In genomic region chr5:150153957-150154617, GRCh38 we compare ENCODE assay signal across 8 cellular contexts. TPM values are rescaled to one million over a fixed set of nuclear protein-coding genes. Genes with fewer than 3 reads are reported as not detected.
DNase-seq lines count a peak whose midpoint lies in the region; ATAC-seq, FAIRE-seq and TF ChIP-seq lines count a peak whose summit lies in the region.

No MANE protein-coding gene starts in this region.

- no peaks in the 10 kb centered on the region for H3K9me3 Mint-ChIP-seq in activated T-cell treated with anti-CD3 and anti-CD28 coated beads, Interleukin-2, amount 50 U/mL, for 4 hours
- no peaks in the 10 kb centered on the region for H3K9me3 Mint-ChIP-seq in activated T-cell treated with anti-CD3 and anti-CD28 coated beads, Interleukin-2, amount 50 U/mL, for 72 hours
- no peaks in the 10 kb centered on the region for H3K9me3 Mint-ChIP-seq in activated T-helper 2 cell treated with anti-CD3 and anti-CD28 coated beads, Interferon-gamma antibody, Interleukin-2, Interleukin-4, amounts not matched to agents 10 μg/mL and 5 μg/mL and 100 μg/mL, durations not matched to agents 14 hours and 24 hours and 36 hours

- no peaks in the 10 kb centered on the region for H3K36me3 Mint-ChIP-seq in activated T-cell treated with anti-CD3 and anti-CD28 coated beads, Interleukin-2, amount 50 U/mL, for 4 hours (ENCODE audit: insufficient read depth)
- no peaks in the 10 kb centered on the region for H3K36me3 Mint-ChIP-seq in activated T-cell treated with anti-CD3 and anti-CD28 coated beads, Interleukin-2, amount 50 U/mL, for 72 hours (ENCODE audit: insufficient read depth in 2 of 2)
- H3K36me3 Mint-ChIP-seq in activated T-helper 2 cell treated with anti-CD3 and anti-CD28 coated beads, Interferon-gamma antibody, Interleukin-2, Interleukin-4, amounts not matched to agents 10 μg/mL and 5 μg/mL and 100 μg/mL, durations not matched to agents 14 hours and 24 hours and 36 hours (ENCODE audit: low read depth) = no peaks in the 10 kb centered on the region

- no peak for TF ChIP-seq EP300 in HepG2 (IDR thresholded peaks at IDR 0.05; ENCODE audit: low read depth in 2 of 2, low read length in 2 of 2)
- no peak for TF ChIP-seq EP300 in HepG2 (CRISPR knock-in tag; IDR thresholded peaks at IDR 0.05; ENCODE audit: borderline replicate concordance)
- TF ChIP-seq EP300 in upper lobe of left lung (IDR thresholded peaks at IDR 0.05) = no peak

- H3K4me1 ChIP-seq in HepG2 (ENCODE audit: insufficient read depth, low read length) (peaks cover 65% of the 10 kb centered on the region), upper lobe of left lung (peaks cover 8 to 12% (median 10%) of the 10 kb centered on the region in 4 donors)

- POLR2A ChIA-PET in HepG2 (lab: Yijun Ruan, JAX) = interaction anchor here (5.2 kb wide), 1 partner anchor 16 kb away, joined by 31 read pairs; no protein-coding TSS in a partner anchor

- H3K4me3 Mint-ChIP-seq in activated T-cell treated with anti-CD3 and anti-CD28 coated beads, Interleukin-2, amount 50 U/mL, for 4 hours = peak overlapping the region; percentile 57
- peak overlapping the region in 1 of 2 donors; percentile 36 for H3K4me3 Mint-ChIP-seq in activated T-cell treated with anti-CD3 and anti-CD28 coated beads, Interleukin-2, amount 50 U/mL, for 72 hours
- H3K4me3 Mint-ChIP-seq in activated T-helper 2 cell treated with anti-CD3 and anti-CD28 coated beads, Interferon-gamma antibody, Interleukin-2, Interleukin-4, amounts not matched to agents 10 μg/mL and 5 μg/mL and 100 μg/mL, durations not matched to agents 14 hours and 24 hours and 36 hours (ENCODE audit: low read depth) = peak overlapping the region; percentile 47

- no peak for TF ChIP-seq CTCF in HepG2 (CRISPR knock-in tag; IDR thresholded peaks at IDR 0.05)
- no peak for TF ChIP-seq CTCF in upper lobe of left lung (IDR thresholded peaks at IDR 0.05)

- no peak for ATAC-seq in activated T-cell treated with anti-CD3 and anti-CD28 coated beads, Interleukin-2, amount 50 U/mL, for 4 hours
- no peak for ATAC-seq in activated T-cell treated with anti-CD3 and anti-CD28 coated beads, Interleukin-2, amount 50 U/mL, for 72 hours (replicated peaks in 1 of 2)
- ATAC-seq in HepG2 (peak; percentile 72), upper lobe of left lung (ENCODE audit: low FRiP score in 2 of 2) (peak in 1 of 2 donors; percentile 28)

- H3K36me3 ChIP-seq in HepG2 (replicated peaks in 1 of 2; ENCODE audit: control insufficient read depth in 1 of 2, insufficient read depth in 2 of 2, low read length in 2 of 2) (no peaks in the 10 kb centered on the region), upper lobe of left lung (no peaks in the 10 kb centered on the region)

- BruUV-seq in HepG2 (replicated peaks; lab: Mats Ljungman, UMichigan) = no TSS peak

- 12% methylated on average over 9 of the region's 9 CpGs for WGBS in HepG2 (ENCODE audit: low lambda C conversion rate)
- 62 to 69% methylated on average over 8 to 9 of the region's 9 CpGs for WGBS in upper lobe of left lung, 2 donors

- no peak for TF ChIP-seq RAD21 in HepG2 (CRISPR knock-in tag; IDR thresholded peaks at IDR 0.05)

- H3K27ac ChIP-seq in HepG2 (ENCODE audit: extremely low read length, insufficient read depth, low read length) (no peak overlapping the region), upper lobe of left lung (peak overlapping the region; percentile 52 to 91 (median 84))

- H3K79me2 ChIP-seq in HepG2 (ENCODE audit: insufficient read depth, low read length) = no peaks in the 10 kb centered on the region

- no peak for TF ChIP-seq POLR2A in HepG2 (IDR thresholded peaks at IDR 0.05; ENCODE audit: insufficient read depth in 1 of 2, low read depth in 2 of 2, low read length in 2 of 2)
- TF ChIP-seq POLR2A in upper lobe of left lung (IDR thresholded peaks at IDR 0.05) = no peak

- intact Hi-C loops in activated T-helper 2 cell treated with anti-CD3 and anti-CD28 coated beads, Interferon-gamma antibody, Interleukin-2, Interleukin-4, amounts not matched to agents 10 μg/mL and 5 μg/mL and 100 μg/mL, durations not matched to agents 14 hours and 24 hours and 36 hours (cut with micrococcal nuclease) = no loop called here
- intact Hi-C loops in HepG2 (cut with micrococcal nuclease; ENCODE audit: unreplicated experiment) = no loop called here

- peak; percentile 8 for FAIRE-seq in HepG2 (lab: Jason Lieb, UNC)

- H3K4me1 Mint-ChIP-seq in activated T-cell treated with anti-CD3 and anti-CD28 coated beads, Interleukin-2, amount 50 U/mL, for 4 hours (ENCODE audit: low read depth) = peaks cover 6% of the 10 kb centered on the region
- H3K4me1 Mint-ChIP-seq in activated T-cell treated with anti-CD3 and anti-CD28 coated beads, Interleukin-2, amount 50 U/mL, for 72 hours (ENCODE audit: low read depth) = peaks cover 6% of the 10 kb centered on the region
- H3K4me1 Mint-ChIP-seq in activated T-helper 2 cell treated with anti-CD3 and anti-CD28 coated beads, Interferon-gamma antibody, Interleukin-2, Interleukin-4, amounts not matched to agents 10 μg/mL and 5 μg/mL and 100 μg/mL, durations not matched to agents 14 hours and 24 hours and 36 hours (ENCODE audit: low read depth) = peaks cover 11% of the 10 kb centered on the region

- H3K4me2 ChIP-seq in HepG2 (ENCODE audit: low read depth, low read length) = peak overlapping the region; percentile 33

- no peak for DNase-seq in activated T-cell treated with anti-CD3 and anti-CD28 coated beads, Interleukin-2, amount 50 U/mL, for 4 hours
- DNase-seq in activated T-cell treated with anti-CD3 and anti-CD28 coated beads, Interleukin-2, amount 50 U/mL, for 72 hours = no peak
- no peak for DNase-seq in activated T-helper 2 cell treated with anti-CD3 and anti-CD28 coated beads, Interferon-gamma antibody, Interleukin-2, Interleukin-4, amounts not matched to agents 10 μg/mL and 5 μg/mL and 100 μg/mL, durations not matched to agents 14 hours and 24 hours and 36 hours (ENCODE audit: low spot score)
- DNase-seq in HepG2 (ENCODE audit: low spot score) (peak; percentile 30), upper lobe of left lung (no peak), LoVo (ENCODE audit: low spot score) (no peak), NCI-H128 (lab: John Stamatoyannopoulos, UW; ENCODE audit: unreplicated experiment) (no peak), NCI-H2227 treated with DMSO at 0.1 percent for 48 hours (lab: John Stamatoyannopoulos, UW) (no peak)

- no peaks in the 10 kb centered on the region for H3K9me3 ChIP-seq in HepG2 (ENCODE audit: low read length)
- H3K9me3 ChIP-seq in upper lobe of left lung = no peaks in the 10 kb centered on the region

- no peak overlapping the region for H2AFZ ChIP-seq in HepG2 (ENCODE audit: low read length)

- no peak overlapping the region; a peak in 1 of 6 replicates for H3K4me3 ChIP-seq in HepG2 (replicated peaks in 1 of 3; ENCODE audit: insufficient read depth in 1 of 3, low read depth in 2 of 3, low read length in 3 of 3)
- peak overlapping the region; percentile 5 to 51 (median 38) for H3K4me3 ChIP-seq in upper lobe of left lung

- in situ Hi-C loops in HepG2 (cut with HindIII; ENCODE audit: extremely low pct_ligation_motif_present, low pct_unique_long_range_greater_than_20kb) = no loop called here

- H3K27me3 Mint-ChIP-seq in activated T-cell treated with anti-CD3 and anti-CD28 coated beads, Interleukin-2, amount 50 U/mL, for 4 hours (ENCODE audit: low read depth) = peaks cover 27% of the 10 kb centered on the region
- H3K27me3 Mint-ChIP-seq in activated T-cell treated with anti-CD3 and anti-CD28 coated beads, Interleukin-2, amount 50 U/mL, for 72 hours (ENCODE audit: low read depth) = peaks cover 32% of the 10 kb centered on the region
- peaks cover 30% of the 10 kb centered on the region for H3K27me3 Mint-ChIP-seq in activated T-helper 2 cell treated with anti-CD3 and anti-CD28 coated beads, Interferon-gamma antibody, Interleukin-2, Interleukin-4, amounts not matched to agents 10 μg/mL and 5 μg/mL and 100 μg/mL, durations not matched to agents 14 hours and 24 hours and 36 hours (ENCODE audit: low read depth)

- CTCF ChIA-PET in HepG2 (lab: Yijun Ruan, JAX; ENCODE audit: low intra/inter-chr PET ratio, low total read pairs) = no interaction called here

- H3K27ac Mint-ChIP-seq in activated T-cell treated with anti-CD3 and anti-CD28 coated beads, Interleukin-2, amount 50 U/mL, for 72 hours = no peak overlapping the region
- H3K27ac Mint-ChIP-seq in activated T-helper 2 cell treated with anti-CD3 and anti-CD28 coated beads, Interferon-gamma antibody, Interleukin-2, Interleukin-4, amounts not matched to agents 10 μg/mL and 5 μg/mL and 100 μg/mL, durations not matched to agents 14 hours and 24 hours and 36 hours = no peak overlapping the region

- H4K20me1 ChIP-seq in HepG2 (ENCODE audit: insufficient read depth, low read length) = no peaks in the 10 kb centered on the region

- H3K9ac ChIP-seq in HepG2 (ENCODE audit: insufficient read depth, low read depth, low read length) = no peak overlapping the region

- H3K27me3 ChIP-seq in HepG2 (ENCODE audit: control insufficient read depth in 1 of 2, insufficient read depth in 2 of 2, low read length in 2 of 2) (peaks cover 2 to 35% of the 10 kb centered on the region in 2 experiments; a peak in 3 of 5 replicates), upper lobe of left lung (no peaks in the 10 kb centered on the region)

RNA-seq across cellular contexts. Expression of gene PDGFRB, which starts 1.6 kb away (rescaled TPM):
- total RNA-seq in activated T-cell treated with anti-CD3 and anti-CD28 coated beads, Interleukin-2, amount 50 U/mL, for 4 hours = under 1 TPM; 0.19 to 0.40 (median 0.37) TPM
- total RNA-seq in activated T-cell treated with anti-CD3 and anti-CD28 coated beads, Interleukin-2, amount 50 U/mL, for 72 hours = 1 to 10 TPM in 1 of 2 donors, under 1 TPM in 1; 0.34 to 1.1 TPM
- 0.46 and 1.3 TPM in 2 replicates for total RNA-seq in activated T-helper 2 cell treated with anti-CD3 and anti-CD28 coated beads, Interferon-gamma antibody, Interleukin-2, Interleukin-4, amounts not matched to agents 10 μg/mL and 5 μg/mL and 100 μg/mL, durations not matched to agents 14 hours and 24 hours and 36 hours
- total RNA-seq in HepG2 (2016; rRNA removed; fragmentation: Illumina TruSeq; extraction: Trizol) (1.5 and 4.0 TPM in 2 replicates), upper lobe of left lung (100 to 1,000 TPM in 2 of 6 donors, 10 to 100 TPM in 4; 26.6 to 155 (median 81.5) TPM)
- 1.3 and 1.5 TPM in 2 replicates for total RNA-seq in HepG2 (2016; cell fraction: cytosol; rRNA removed; fragmentation: Illumina TruSeq; extraction: Trizol; ENCODE audit: low read depth)
- 2.3 and 5.0 TPM in 2 replicates for total RNA-seq in HepG2 (2016; cell fraction: insoluble cytoplasmic fraction; rRNA removed; fragmentation: Illumina TruSeq; extraction: Trizol)
- total RNA-seq in HepG2 (2016; cell fraction: membrane; rRNA removed; fragmentation: Illumina TruSeq; extraction: Trizol) = 2.2 and 3.9 TPM in 2 replicates
- 3.0 and 4.6 TPM in 2 replicates for total RNA-seq in HepG2 (2016; cell fraction: nucleus; rRNA removed; fragmentation: Illumina TruSeq; extraction: Trizol)
- polyA plus RNA-seq in HepG2 (2011; rRNA removed) = 15.3 and 21.0 TPM in 2 replicates
- 8.7 and 14.4 TPM in 2 replicates for polyA plus RNA-seq in HepG2 (2011; cell fraction: cytosol; rRNA removed)
- 26.2 and 40.5 TPM in 2 replicates for polyA plus RNA-seq in HepG2 (2011; cell fraction: nucleus; rRNA removed)
- 6.3 and 14.3 TPM in 2 replicates for polyA plus RNA-seq in HepG2 (2012)
- polyA plus RNA-seq in HepG2 (2016; cell fraction: cytosol; fragmentation: Illumina TruSeq; extraction: Trizol; ENCODE audit: low read depth) = 0.71 and 1.4 TPM in 2 replicates
- polyA plus RNA-seq in HepG2 (2016; cell fraction: insoluble cytoplasmic fraction; fragmentation: Illumina TruSeq; extraction: Trizol; ENCODE audit: low read depth) = 1.6 TPM in 2 replicates
- polyA plus RNA-seq in HepG2 (2016; cell fraction: membrane; fragmentation: Illumina TruSeq; extraction: Trizol; ENCODE audit: low read depth) = 1.5 and 1.7 TPM in 2 replicates
- polyA plus RNA-seq in HepG2 (2016; cell fraction: nucleus; fragmentation: Illumina TruSeq; extraction: Trizol; ENCODE audit: insufficient read depth, low read depth) = 3.9 TPM in 2 replicates
- 9.0 and 60.1 TPM in 2 replicates for polyA minus RNA-seq in HepG2 (2011; rRNA and poly(A)+ RNA removed; ENCODE audit: low replicate concordance)
- polyA minus RNA-seq in HepG2 (2011; cell fraction: cytosol; rRNA and poly(A)+ RNA removed) = 6.6 and 10.6 TPM in 2 replicates
- polyA minus RNA-seq in HepG2 (2011; cell fraction: nucleus; rRNA and poly(A)+ RNA removed) = 24.5 and 47.1 TPM in 2 replicates

RNA-seq across cellular contexts. Expression of gene CDX1, which starts 12.5 kb away (rescaled TPM):
- under 1 TPM in 1 of 3 donors, not detected in 2; 0.13 TPM for total RNA-seq in activated T-cell treated with anti-CD3 and anti-CD28 coated beads, Interleukin-2, amount 50 U/mL, for 4 hours
- not detected for total RNA-seq in activated T-cell treated with anti-CD3 and anti-CD28 coated beads, Interleukin-2, amount 50 U/mL, for 72 hours
- total RNA-seq in activated T-helper 2 cell treated with anti-CD3 and anti-CD28 coated beads, Interferon-gamma antibody, Interleukin-2, Interleukin-4, amounts not matched to agents 10 μg/mL and 5 μg/mL and 100 μg/mL, durations not matched to agents 14 hours and 24 hours and 36 hours = not detected in 2 replicates
- total RNA-seq in HepG2 (2016; rRNA removed; fragmentation: Illumina TruSeq; extraction: Trizol) (not detected in 2 replicates), upper lobe of left lung (under 1 TPM in 2 of 6 donors, not detected in 4; 0.17 to 0.30 TPM)
- total RNA-seq in HepG2 (2016; cell fraction: cytosol; rRNA removed; fragmentation: Illumina TruSeq; extraction: Trizol; ENCODE audit: low read depth) = not detected in 2 replicates
- not detected in 2 replicates for total RNA-seq in HepG2 (2016; cell fraction: insoluble cytoplasmic fraction; rRNA removed; fragmentation: Illumina TruSeq; extraction: Trizol)
- total RNA-seq in HepG2 (2016; cell fraction: membrane; rRNA removed; fragmentation: Illumina TruSeq; extraction: Trizol) = not detected in 2 replicates
- not detected in 2 replicates for total RNA-seq in HepG2 (2016; cell fraction: nucleus; rRNA removed; fragmentation: Illumina TruSeq; extraction: Trizol)
- polyA plus RNA-seq in HepG2 (2011; rRNA removed) = 0.05 TPM in 1 of 2 replicates, not detected in the other
- not detected in 2 replicates for polyA plus RNA-seq in HepG2 (2011; cell fraction: cytosol; rRNA removed)
- not detected in 2 replicates for polyA plus RNA-seq in HepG2 (2011; cell fraction: nucleus; rRNA removed)
- not detected in 2 replicates for polyA plus RNA-seq in HepG2 (2012)
- not detected in 2 replicates for polyA plus RNA-seq in HepG2 (2016; cell fraction: cytosol; fragmentation: Illumina TruSeq; extraction: Trizol; ENCODE audit: low read depth)
- polyA plus RNA-seq in HepG2 (2016; cell fraction: insoluble cytoplasmic fraction; fragmentation: Illumina TruSeq; extraction: Trizol; ENCODE audit: low read depth) = not detected in 2 replicates
- polyA plus RNA-seq in HepG2 (2016; cell fraction: membrane; fragmentation: Illumina TruSeq; extraction: Trizol; ENCODE audit: low read depth) = not detected in 2 replicates
- polyA plus RNA-seq in HepG2 (2016; cell fraction: nucleus; fragmentation: Illumina TruSeq; extraction: Trizol; ENCODE audit: insufficient read depth, low read depth) = not detected in 2 replicates
- polyA minus RNA-seq in HepG2 (2011; rRNA and poly(A)+ RNA removed; ENCODE audit: low replicate concordance) = not detected in 2 replicates
- not detected in 2 replicates for polyA minus RNA-seq in HepG2 (2011; cell fraction: cytosol; rRNA and poly(A)+ RNA removed)
- polyA minus RNA-seq in HepG2 (2011; cell fraction: nucleus; rRNA and poly(A)+ RNA removed) = not detected in 2 replicates

RNA-seq across cellular contexts. Expression of gene SLC6A7, which starts 35.8 kb away (rescaled TPM):
- total RNA-seq in activated T-cell treated with anti-CD3 and anti-CD28 coated beads, Interleukin-2, amount 50 U/mL, for 4 hours = not detected
- total RNA-seq in activated T-cell treated with anti-CD3 and anti-CD28 coated beads, Interleukin-2, amount 50 U/mL, for 72 hours = not detected
- not detected in 2 replicates for total RNA-seq in activated T-helper 2 cell treated with anti-CD3 and anti-CD28 coated beads, Interferon-gamma antibody, Interleukin-2, Interleukin-4, amounts not matched to agents 10 μg/mL and 5 μg/mL and 100 μg/mL, durations not matched to agents 14 hours and 24 hours and 36 hours
- not detected in 2 replicates for total RNA-seq in HepG2 (2016; rRNA removed; fragmentation: Illumina TruSeq; extraction: Trizol)
- not detected in 2 replicates for total RNA-seq in HepG2 (2016; cell fraction: cytosol; rRNA removed; fragmentation: Illumina TruSeq; extraction: Trizol; ENCODE audit: low read depth)
- total RNA-seq in HepG2 (2016; cell fraction: insoluble cytoplasmic fraction; rRNA removed; fragmentation: Illumina TruSeq; extraction: Trizol) = not detected in 2 replicates
- not detected in 2 replicates for total RNA-seq in HepG2 (2016; cell fraction: membrane; rRNA removed; fragmentation: Illumina TruSeq; extraction: Trizol)
- not detected in 2 replicates for total RNA-seq in HepG2 (2016; cell fraction: nucleus; rRNA removed; fragmentation: Illumina TruSeq; extraction: Trizol)
- polyA plus RNA-seq in HepG2 (2011; rRNA removed) = not detected in 2 replicates
- polyA plus RNA-seq in HepG2 (2011; cell fraction: cytosol; rRNA removed) = not detected in 2 replicates
- polyA plus RNA-seq in HepG2 (2011; cell fraction: nucleus; rRNA removed) = not detected in 2 replicates
- not detected in 2 replicates for polyA plus RNA-seq in HepG2 (2012)
- polyA plus RNA-seq in HepG2 (2016; cell fraction: cytosol; fragmentation: Illumina TruSeq; extraction: Trizol; ENCODE audit: low read depth) = not detected in 2 replicates
- polyA plus RNA-seq in HepG2 (2016; cell fraction: insoluble cytoplasmic fraction; fragmentation: Illumina TruSeq; extraction: Trizol; ENCODE audit: low read depth) = not detected in 2 replicates
- polyA plus RNA-seq in HepG2 (2016; cell fraction: membrane; fragmentation: Illumina TruSeq; extraction: Trizol; ENCODE audit: low read depth) = not detected in 2 replicates
- not detected in 2 replicates for polyA plus RNA-seq in HepG2 (2016; cell fraction: nucleus; fragmentation: Illumina TruSeq; extraction: Trizol; ENCODE audit: insufficient read depth, low read depth)
- polyA minus RNA-seq in HepG2 (2011; rRNA and poly(A)+ RNA removed; ENCODE audit: low replicate concordance) = 0.72 TPM in 1 of 2 replicates, not detected in the other
- polyA minus RNA-seq in HepG2 (2011; cell fraction: cytosol; rRNA and poly(A)+ RNA removed) = not detected in 2 replicates
- polyA minus RNA-seq in HepG2 (2011; cell fraction: nucleus; rRNA and poly(A)+ RNA removed) = not detected in 2 replicates
- total RNA-seq in upper lobe of left lung = under 1 TPM in 1 of 6 donors, not detected in 5; 0.44 TPM

Comparison
In these comparisons a context has a peak if more than half of its experiments do, and no peak if none do; other contexts are left out.
1. H3K4me3 ChIP-seq: peak in upper lobe of left lung (4 of 4); none in HepG2 (0 of 3).
2. RNA of gene PDGFRB, which starts 1.6 kb away (total RNA-seq): 26.6 to 155 TPM in upper lobe of left lung; 1.3 to 5.0 TPM in HepG2, 0.46 to 1.3 TPM in activated T-helper 2 cell treated with anti-CD3 and anti-CD28 coated beads, Interferon-gamma antibody, Interleukin-2, Interleukin-4, amounts not matched to agents 10 μg/mL and 5 μg/mL and 100 μg/mL, durations not matched to agents 14 hours and 24 hours and 36 hours, 0.34 to 1.1 TPM in activated T-cell treated with anti-CD3 and anti-CD28 coated beads, Interleukin-2, amount 50 U/mL, for 72 hours and 0.19 to 0.40 TPM in activated T-cell treated with anti-CD3 and anti-CD28 coated beads, Interleukin-2, amount 50 U/mL, for 4 hours; every median in the first group is over 4 times any median in the second.